8 cellular contexts compared by ENCODE assay signal in the genomic region with DNA sequence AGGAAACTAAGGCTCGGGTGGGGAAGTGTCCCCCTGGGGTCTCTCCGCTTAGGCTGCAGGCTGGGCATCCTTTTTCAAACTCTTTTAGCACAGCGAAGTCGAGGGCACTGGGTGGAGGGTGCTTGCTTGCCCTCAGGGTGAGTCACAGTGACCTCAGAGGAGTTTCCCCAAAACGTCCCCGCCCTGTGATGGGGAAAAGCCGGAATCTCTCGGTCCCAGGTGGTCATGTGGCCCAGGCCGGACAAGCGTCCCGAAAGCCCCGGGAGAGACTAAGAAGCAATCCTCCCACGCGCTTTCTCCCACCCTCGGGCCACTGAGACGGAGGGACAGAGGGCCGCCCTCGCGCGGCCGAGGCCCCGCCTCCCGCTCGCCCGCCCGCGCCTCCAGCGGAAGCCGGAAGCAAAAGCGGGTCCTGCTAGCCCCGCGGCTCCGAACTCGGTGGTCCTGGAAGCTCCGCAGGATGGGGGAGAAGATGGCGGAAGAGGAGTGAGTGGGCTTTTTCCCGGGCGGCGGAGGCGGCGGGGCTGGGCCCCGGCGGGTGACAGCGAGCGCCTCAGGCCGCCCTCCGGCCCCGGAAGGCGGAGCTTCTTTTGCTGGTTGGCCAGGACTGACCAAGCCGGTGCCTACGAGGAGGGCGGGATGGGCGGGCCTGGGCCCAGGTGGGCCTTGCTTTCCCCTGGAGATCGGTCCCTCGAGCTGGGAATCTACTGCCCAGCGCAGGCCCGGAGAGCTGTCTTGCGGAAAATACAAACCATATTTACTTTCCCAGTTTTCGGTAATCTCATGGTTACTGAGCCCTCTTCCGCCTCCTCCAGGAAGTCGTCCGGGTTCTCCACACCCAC. TPM values are rescaled to one million over a fixed set of nuclear protein-coding genes. Genes with fewer than 3 reads are reported as not detected.
A peak's percentile ranks its signal among the peaks of the same experiment; 100 is the strongest.
DNase-seq lines count a peak whose midpoint lies in the region; ATAC-seq, FAIRE-seq and TF ChIP-seq lines count a peak whose summit lies in the region.

A gene with protein sequence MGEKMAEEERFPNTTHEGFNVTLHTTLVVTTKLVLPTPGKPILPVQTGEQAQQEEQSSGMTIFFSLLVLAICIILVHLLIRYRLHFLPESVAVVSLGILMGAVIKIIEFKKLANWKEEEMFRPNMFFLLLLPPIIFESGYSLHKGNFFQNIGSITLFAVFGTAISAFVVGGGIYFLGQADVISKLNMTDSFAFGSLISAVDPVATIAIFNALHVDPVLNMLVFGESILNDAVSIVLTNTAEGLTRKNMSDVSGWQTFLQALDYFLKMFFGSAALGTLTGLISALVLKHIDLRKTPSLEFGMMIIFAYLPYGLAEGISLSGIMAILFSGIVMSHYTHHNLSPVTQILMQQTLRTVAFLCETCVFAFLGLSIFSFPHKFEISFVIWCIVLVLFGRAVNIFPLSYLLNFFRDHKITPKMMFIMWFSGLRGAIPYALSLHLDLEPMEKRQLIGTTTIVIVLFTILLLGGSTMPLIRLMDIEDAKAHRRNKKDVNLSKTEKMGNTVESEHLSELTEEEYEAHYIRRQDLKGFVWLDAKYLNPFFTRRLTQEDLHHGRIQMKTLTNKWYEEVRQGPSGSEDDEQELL (plus strand): TSS at position 366 of the 842 bp plus-strand sequence. CDS start 95 bp downstream, at position 461.

- H2AK5ac ChIP-seq in H1 (ENCODE audit: low read depth, low read length) (peak within 1 kb of the TSS; percentile 2; the same call in 1 of the 2 replicates), mesendoderm (ENCODE audit: low read length) (no peak within 1 kb of the TSS)

- peaks cover 0 to 7% (median 3%) of the 10 kb centered on the region in 4 experiments; a peak in 4 of 7 replicates for H3K4me1 ChIP-seq in H1 (replicated peaks in 1 of 4; ENCODE audit: control insufficient read depth in 3 of 4, insufficient read depth in 4 of 4, low read length in 3 of 4)
- H3K4me1 ChIP-seq in mesendoderm (ENCODE audit: control insufficient read depth, low read depth, low read length): peaks cover 1% of the 10 kb centered on the region

- H3K18ac ChIP-seq in H1 (ENCODE audit: extremely low read depth, low read length) (peak within 1 kb of the TSS; percentile 62; the same call in 1 of the 2 replicates), mesendoderm (ENCODE audit: low read length) (peak within 1 kb of the TSS; percentile 86)

- no peaks in the 10 kb centered on the region for H3K9me3 ChIP-seq in H1 (ENCODE audit: insufficient read depth in 2 of 2, low read depth in 1 of 2, low read length in 1 of 2)

- H3K56ac ChIP-seq in H1 (replicated peaks; ENCODE audit: insufficient read length, low read depth, low read length): peak within 1 kb of the TSS; percentile 60
- peak within 1 kb of the TSS; percentile 91 for H3K56ac ChIP-seq in mesendoderm (ENCODE audit: low read length)

- no peaks in the 10 kb centered on the region; a peak in 1 of 7 replicates for H3K27me3 ChIP-seq in H1 (replicated peaks in 1 of 4; ENCODE audit: control insufficient read depth in 3 of 4, extremely low read depth in 1 of 4, insufficient read depth in 3 of 4, low read length in 3 of 4)
- H3K27me3 ChIP-seq in mesendoderm (ENCODE audit: insufficient read depth, low read length, poor library complexity): no peaks in the 10 kb centered on the region

- H4K8ac ChIP-seq in H1 (ENCODE audit: extremely low read depth, insufficient read depth, low read length) (peak within 1 kb of the TSS; percentile 94), mesendoderm (ENCODE audit: low read depth, low read length) (peak within 1 kb of the TSS; percentile 97)

- H4K5ac ChIP-seq in H1 (ENCODE audit: insufficient read length, low read depth, low read length): peak within 1 kb of the TSS; percentile 81
- peak within 1 kb of the TSS; percentile 33 for H4K5ac ChIP-seq in mesendoderm (ENCODE audit: low read length)

- TF ChIP-seq CTCF in H1 (IDR thresholded peaks at IDR 0.05; ENCODE audit: control extremely low read depth in 1 of 3, insufficient read depth in 1 of 3, low read depth in 1 of 3, low read length in 3 of 3): peak in 2 of 3 experiments; percentile 9 to 36; a peak in 3 of 4 replicates

- H2AFZ ChIP-seq in H1 (ENCODE audit: low read length): peak within 1 kb of the TSS; percentile 43

- H2BK15ac ChIP-seq in H1 (ENCODE audit: low read length) (no peak within 1 kb of the TSS), mesendoderm (replicated peaks; ENCODE audit: low read depth) (no peak within 1 kb of the TSS)

- peak; percentile 2 to 17; a peak in 1 of 4 replicates for TF ChIP-seq RAD21 in H1 (IDR thresholded peaks at IDR 0.05 in 1 of 2, conservative IDR thresholded peaks at IDR 0.05 in 1 of 2; ENCODE audit: low read depth in 2 of 2, low read length in 2 of 2)

- peak; percentile 73 to 79 for TF ChIP-seq POLR2A in H1 (IDR thresholded peaks at IDR 0.05; ENCODE audit: control extremely low read depth in 1 of 2, low read depth in 2 of 2, low read length in 2 of 2)

- H3K23ac ChIP-seq in H1 (ENCODE audit: insufficient read length) (no peak within 1 kb of the TSS), mesendoderm (ENCODE audit: low read length) (no peak within 1 kb of the TSS)

- TF ChIP-seq EP300 in H1 (IDR thresholded peaks at IDR 0.05; ENCODE audit: borderline replicate concordance in 1 of 2, low read depth in 2 of 2, low read length in 2 of 2): no peak

- H3K23me2 ChIP-seq in H1 (ENCODE audit: low read depth, low read length): peaks cover 8% of the 10 kb centered on the region; the same call in 1 of the 2 replicates

- DNase-seq in COLO668 (lab: John Stamatoyannopoulos, UW; ENCODE audit: unreplicated experiment) (peak; percentile 94), HS-5 (ENCODE audit: low read depth) (peak; percentile 100), NOMO-1 treated with DMSO at 0.1 percent for 48 hours (lab: John Stamatoyannopoulos, UW; ENCODE audit: unreplicated experiment) (peak; percentile 83), H1 (ENCODE audit: low read depth in 1 of 2, low spot score in 2 of 2) (peak; percentile 63 to 87), mesendoderm (peak; percentile 90)
- DNase-seq in activated CD8-positive, alpha-beta memory T cell treated with anti-CD3 and anti-CD28 coated beads for 48 hours (ENCODE audit: low read depth in 2 of 3, low spot score in 2 of 3): peak; percentile 62 to 80 (median 70)
- DNase-seq in stimulated activated CD8-positive, alpha-beta memory T cell treated with anti-CD3 and anti-CD28 coated beads, Interleukin-12 subunit alpha, Interleukin-12 subunit beta, amount 100 ng/mL, for 4 hours (ENCODE audit: low read depth): peak; percentile 77

- H3K4ac ChIP-seq in H1 (replicated peaks; ENCODE audit: insufficient read length, low read depth, low read length) (no peak within 1 kb of the TSS), mesendoderm (ENCODE audit: low read depth, low read length) (peak within 1 kb of the TSS; percentile 58)

- FAIRE-seq in H1 (lab: Jason Lieb, UNC): no peak

- POLR2A ChIA-PET in H1 (lab: Charles Lee; ENCODE audit: partially characterized antibody): interaction anchor here (0.7 to 1.9 kb wide), 7 partner anchors 12 to 183 kb away, joined by 3 to 5 read pairs (median 3); no protein-coding TSS in a partner anchor

- no peaks in the 10 kb centered on the region; a peak in 1 of 4 replicates for H3K79me2 ChIP-seq in H1 (ENCODE audit: control insufficient read depth in 1 of 2, insufficient read depth in 2 of 2, low read length in 2 of 2)
- H3K79me2 ChIP-seq in mesendoderm (ENCODE audit: control insufficient read depth, insufficient read depth, low read length): no peaks in the 10 kb centered on the region

- H3K4me3 ChIP-seq in H1 (ENCODE audit: extremely low read depth in 1 of 4, insufficient read depth in 2 of 4, low read depth in 3 of 4, low read length in 4 of 4) (peak within 1 kb of the TSS; percentile 77 to 94 (median 86)), mesendoderm (ENCODE audit: low read length) (peak within 1 kb of the TSS; percentile 58)

- peak within 1 kb of the TSS; percentile 66 for H3K27ac ChIP-seq in H1 (ENCODE audit: low read depth, low read length)
- peak within 1 kb of the TSS; percentile 63 for H3K27ac ChIP-seq in mesendoderm (ENCODE audit: low read depth, low read length)

- H2BK5ac ChIP-seq in H1 (ENCODE audit: low read depth, low read length) (peak within 1 kb of the TSS; percentile 91), mesendoderm (ENCODE audit: low read length) (no peak within 1 kb of the TSS)

- peak within 1 kb of the TSS; percentile 77 to 85 for H3K4me2 ChIP-seq in H1 (ENCODE audit: insufficient read depth in 1 of 2, low read depth in 2 of 2, low read length in 2 of 2)
- peak within 1 kb of the TSS; percentile 47 for H3K4me2 ChIP-seq in mesendoderm (ENCODE audit: low read length)

- H2BK20ac ChIP-seq in H1 (ENCODE audit: low read length): no peak within 1 kb of the TSS

- H2BK12ac ChIP-seq in H1 (ENCODE audit: low read depth, low read length): peak within 1 kb of the TSS; percentile 23; the same call in 1 of the 2 replicates

- ATAC-seq in GM19468 (IDR thresholded peaks at IDR 0.05; ENCODE audit: extremely low read depth, unreplicated experiment): peak; percentile 73

- no peaks in the 10 kb centered on the region for H4K20me1 ChIP-seq in H1 (replicated peaks in 1 of 2; ENCODE audit: control insufficient read depth in 1 of 2, insufficient read depth in 2 of 2, low read length in 2 of 2)

- peak within 1 kb of the TSS; percentile 1 for H4K91ac ChIP-seq in H1 (replicated peaks; ENCODE audit: insufficient read length, low read length)

- CTCF ChIA-PET in H1 (lab: Charles Lee; ENCODE audit: partially characterized antibody): interaction anchor here (0.8 to 2.0 kb wide), 5 partner anchors 13 to 119 kb away, joined by 3 to 8 read pairs (median 4); no protein-coding TSS in a partner anchor

- H3K9ac ChIP-seq in H1 (replicated peaks in 1 of 4; ENCODE audit: extremely low read depth in 1 of 4, low read depth in 3 of 4, low read length in 3 of 4) (peak within 1 kb of the TSS; percentile 59 to 92 (median 67)), mesendoderm (ENCODE audit: low read length) (peak within 1 kb of the TSS; percentile 81)

- 2% methylated on average over 38 of the region's 62 CpGs; no CpG with 5 or more reads in 1 of the 2 experiments for WGBS in H1 (ENCODE audit: extremely low coverage in 1 of 2, insufficient coverage in 1 of 2, insufficient read length in 1 of 2, insufficient replicate concordance in 2 of 2, low coverage in 1 of 2, low lambda C conversion rate in 2 of 2, missing lambda C conversion rate in 1 of 2), 2 experiments
- no CpG with 5 or more reads among the region's 62 CpGs for WGBS in mesendoderm (ENCODE audit: extremely low coverage, insufficient coverage, low lambda C conversion rate)

- H3K14ac ChIP-seq in H1 (ENCODE audit: insufficient read length): no peak within 1 kb of the TSS

- H3K36me3 ChIP-seq in H1 (ENCODE audit: control insufficient read depth in 2 of 4, insufficient read depth in 4 of 4, low read length in 3 of 4): peaks cover 0 to 6% (median under 1%) of the 10 kb centered on the region in 4 experiments; a peak in 1 of 8 replicates
- H3K36me3 ChIP-seq in mesendoderm (ENCODE audit: control insufficient read depth, insufficient read depth, low read length): no peaks in the 10 kb centered on the region

- no peak within 1 kb of the TSS for H2BK120ac ChIP-seq in H1 (replicated peaks; ENCODE audit: low read depth, low read length)
- H2BK120ac ChIP-seq in mesendoderm (ENCODE audit: low read depth, low read length): no peak within 1 kb of the TSS

- H3K79me1 ChIP-seq in H1 (ENCODE audit: low read depth, low read length) (peaks cover 5% of the 10 kb centered on the region; the same call in 1 of the 2 replicates), mesendoderm (ENCODE audit: low read length) (peaks cover 2% of the 10 kb centered on the region)

RNA-seq across cellular contexts. Expression of the gene that starts here (rescaled TPM):
- total RNA-seq in H1 (2021; fragmentation: NEBNext Ultra II Directional; extraction: Animal tissue kit (Norgen Biotek cat#: 25700)): 6.2 and 6.7 TPM in 2 replicates
- polyA plus RNA-seq in H1 (2011; rRNA removed): 3.2 and 5.0 TPM in 2 replicates
- 3.0 TPM for polyA plus RNA-seq in H1 (2011; cell fraction: cytosol; rRNA removed)
- 10.2 TPM for polyA plus RNA-seq in H1 (2011; cell fraction: nucleus; rRNA removed)
- polyA plus RNA-seq in H1 (2012, experiment 1 of 2): 5.1 to 9.0 TPM (median 6.0 TPM) in 4 replicates
- polyA plus RNA-seq in H1 (2012, experiment 2 of 2): 3.4 TPM
- polyA plus RNA-seq in H1 (2013, experiment 1 of 2): 7.5 TPM
- polyA plus RNA-seq in H1 (2013, experiment 2 of 2): 7.5 TPM
- 6.6 and 14.1 TPM in 2 replicates for polyA minus RNA-seq in H1 (2011; rRNA and poly(A)+ RNA removed)
- polyA minus RNA-seq in H1 (2011; cell fraction: cytosol; rRNA and poly(A)+ RNA removed): 2.7 TPM
- 18.1 TPM for polyA minus RNA-seq in H1 (2011; cell fraction: nucleus; rRNA and poly(A)+ RNA removed)
- 3.4 TPM for polyA plus RNA-seq in mesendoderm (2013, experiment 1 of 2)
- polyA plus RNA-seq in mesendoderm (2013, experiment 2 of 2): 3.3 TPM

Comparison
In these comparisons a context has a peak if more than half of its experiments do, and no peak if none do; other contexts are left out.
1. Peak in every context shown above with its lines: DNase-seq, ATAC-seq, H3K4me3 ChIP-seq and H3K27ac ChIP-seq.